ENCODE assay signal across 21 cellular contexts in the genomic region with DNA sequence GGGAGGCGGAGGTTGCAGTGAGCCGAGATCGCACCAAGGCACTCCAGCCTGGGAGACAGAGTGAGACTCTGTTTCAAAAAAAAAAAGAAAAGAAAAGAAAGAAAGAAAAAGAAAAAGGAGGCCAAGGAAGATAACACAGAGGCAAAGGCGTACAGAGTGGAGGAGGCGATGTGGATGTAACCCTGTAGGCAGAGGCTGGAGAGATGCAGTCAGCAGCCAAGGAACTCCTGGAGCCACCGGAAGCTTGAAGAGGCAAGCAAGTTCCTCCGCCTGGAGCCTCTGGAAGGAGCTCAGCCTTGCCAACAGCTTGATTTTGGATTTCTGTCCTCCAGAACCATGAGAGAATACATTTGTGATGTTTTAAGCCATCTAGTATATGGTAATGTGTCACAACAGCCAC. TPM values are rescaled to one million over a fixed set of nuclear protein-coding genes. Genes with fewer than 3 reads are reported as not detected.
"Had no signal": no experiment of that assay in that cellular context is flagged by ENCODE, and none has a peak within 500 bp of the region (broad histone marks: within the 10 kb centered on the region; RNA-seq: fewer than 3 reads in every experiment).

No MANE protein-coding gene starts in this region.

- H3K79me2 ChIP-seq: hepatocyte had no signal

- H3K9me3 Mint-ChIP-seq: dendritic cell treated with granulocyte-macrophage colony-stimulating factor and Interleukin-4, amounts not matched to agents 40 ng/mL and 50 ng/mL, for 4 days; effector memory CD8-positive, alpha-beta T cell; naive B cell; nephron progenitor cell had no signal

- H3K27ac ChIP-seq: epithelial cell of prostate, foreskin keratinocyte, hepatocyte, neutrophil, skin epidermis, stomach, thyroid gland, upper lobe of left lung, uterus had no signal

- H3K9me3 ChIP-seq: neutrophil, stomach, thyroid gland, upper lobe of left lung, uterus had no signal

- H3K36me3 ChIP-seq: neutrophil, stomach, thyroid gland, upper lobe of left lung, uterus had no signal

- H3K27me3 ChIP-seq: hepatocyte, thyroid gland, uterus had no signal

- H3K36me3 Mint-ChIP-seq: naive B cell had no signal

- H3K4me3 Mint-ChIP-seq: dendritic cell treated with granulocyte-macrophage colony-stimulating factor and Interleukin-4, amounts not matched to agents 40 ng/mL and 50 ng/mL, for 4 days; effector memory CD8-positive, alpha-beta T cell; naive B cell; nephron progenitor cell had no signal

- ATAC-seq: effector memory CD8-positive, alpha-beta T cell; foreskin keratinocyte; left colon; left ventricle myocardium superior; sciatic nerve had no signal

- H3K27ac Mint-ChIP-seq: dendritic cell treated with granulocyte-macrophage colony-stimulating factor and Interleukin-4, amounts not matched to agents 40 ng/mL and 50 ng/mL, for 4 days; effector memory CD8-positive, alpha-beta T cell; naive B cell; nephron progenitor cell had no signal

- H3K4me3 ChIP-seq: hepatocyte, lung, skin epidermis, stomach, thyroid gland, upper lobe of left lung, uterus had no signal

- H2AFZ ChIP-seq: hepatocyte had no signal

- DNase-seq: effector memory CD8-positive, alpha-beta T cell; foreskin keratinocyte; head of caudate nucleus; left colon; left ventricle myocardium superior; mesendoderm; naive B cell; nephron progenitor cell; stimulated activated CD4-positive, alpha-beta T cell treated with anti-CD3 and anti-CD28 coated beads, Interleukin-12 subunit alpha, Interleukin-12 subunit beta, amount 100 ng/mL, for 4 hours; stimulated activated naive CD4-positive, alpha-beta T cell; stomach; thyroid gland; upper lobe of left lung; uterus had no signal

- H3K4me2 ChIP-seq: hepatocyte had no signal

- H3K4me1 ChIP-seq: foreskin keratinocyte, uterus had no signal

RNA-seq across cellular contexts. Expression of gene PNMA8C, which starts 8.7 kb away (rescaled TPM):
- total RNA-seq: foreskin keratinocyte, sciatic nerve had no signal
- polyA plus RNA-seq: foreskin keratinocyte, hepatocyte had no signal
